ENCODE assay signal across 10 cellular contexts in genomic region chr15:88656760-88657221, GRCh38.
A peak's percentile ranks its signal among the peaks of the same experiment; 100 is the strongest.
DNase-seq lines count a peak whose midpoint lies in the region; ATAC-seq and TF ChIP-seq lines count a peak whose summit lies in the region.
"Had no signal": no experiment of that assay in that cellular context is flagged by ENCODE, and none has a peak within 500 bp of the region (broad histone marks: within the 10 kb centered on the region; RNA-seq: fewer than 3 reads in every experiment).

No MANE protein-coding gene starts in this region.

- no peaks in the 10 kb centered on the region for H3K9me2 ChIP-seq in MM.1S (replicated peaks; ENCODE audit: insufficient read depth, low read length)

- H3K27me3 ChIP-seq in MM.1S (replicated peaks; ENCODE audit: insufficient read depth, low read length), result no peaks in the 10 kb centered on the region

- no peaks in the 10 kb centered on the region for H3K79me2 ChIP-seq in MM.1S (ENCODE audit: low read length)

- peak overlapping the region; percentile 96 for H3K27ac ChIP-seq in MM.1S (ENCODE audit: low read length)
- H3K27ac ChIP-seq: HL-60 had no signal

- H3K27me3 Mint-ChIP-seq in activated T-cell treated with anti-CD3 and anti-CD28 coated beads, Interleukin-2, amount 50 U/mL, for 24 hours, result no peaks in the 10 kb centered on the region
- H3K27me3 Mint-ChIP-seq in stimulated activated naive CD8-positive, alpha-beta T cell treated with anti-CD3 and anti-CD28 coated beads, Interleukin-15, amount 100 ng/mL, for 72 hours, result no peaks in the 10 kb centered on the region

- no peaks in the 10 kb centered on the region for H3K9me3 ChIP-seq in MM.1S (replicated peaks; ENCODE audit: insufficient read depth, low read length)

- peak overlapping the region; percentile 25; the same call in 1 of the 2 replicates for H3K4me3 ChIP-seq in MM.1S (ENCODE audit: low read length)

- peaks cover 21% of the 10 kb centered on the region for H3K4me1 ChIP-seq in MM.1S (ENCODE audit: low read length)

- no peaks in the 10 kb centered on the region for H4K20me1 ChIP-seq in MM.1S (ENCODE audit: insufficient read depth, low read length)

- CTCF ChIA-PET in HEK293T (lab: Yijun Ruan, JAX), result interaction anchor here (1.2 to 3.1 kb wide), 4 partner anchors 32 to 218 kb away, joined by 3 to 17 read pairs (median 5); no protein-coding TSS in a partner anchor

- no peaks in the 10 kb centered on the region for H3K9me3 Mint-ChIP-seq in activated T-cell treated with anti-CD3 and anti-CD28 coated beads, Interleukin-2, amount 50 U/mL, for 24 hours
- H3K9me3 Mint-ChIP-seq in stimulated activated naive CD8-positive, alpha-beta T cell treated with anti-CD3 and anti-CD28 coated beads, Interleukin-15, amount 100 ng/mL, for 72 hours, result no peaks in the 10 kb centered on the region
- H3K9me3 Mint-ChIP-seq: nephron had no signal

- peaks cover 80% of the 10 kb centered on the region for H3K4me1 Mint-ChIP-seq in activated T-cell treated with anti-CD3 and anti-CD28 coated beads, Interleukin-2, amount 50 U/mL, for 24 hours (ENCODE audit: low read depth)
- peaks cover 86% of the 10 kb centered on the region for H3K4me1 Mint-ChIP-seq in stimulated activated naive CD8-positive, alpha-beta T cell treated with anti-CD3 and anti-CD28 coated beads, Interleukin-15, amount 100 ng/mL, for 72 hours
- H3K4me1 Mint-ChIP-seq: nephron had no signal

- H3K4me2 ChIP-seq in MM.1S (ENCODE audit: low read depth, low read length), result peak overlapping the region; percentile 68; the same call in 1 of the 2 replicates

- no peak for DNase-seq in activated T-cell treated with anti-CD3 and anti-CD28 coated beads, Interleukin-2, amount 50 U/mL, for 24 hours
- DNase-seq in activated T-cell treated with anti-CD3 and anti-CD28 coated beads, Interleukin-2, amount 50 U/mL, for 48 hours, result no peak
- DNase-seq in MM.1S, result peak; percentile 98
- peak in 1 of 2 donors; percentile 42 for DNase-seq in stimulated activated naive CD8-positive, alpha-beta T cell treated with anti-CD3 and anti-CD28 coated beads, Interleukin-15, amount 100 ng/mL, for 72 hours
- no peak for DNase-seq in NCI-H526 treated with DMSO at 0.1 percent for 48 hours (lab: John Stamatoyannopoulos, UW)
- no peak for DNase-seq in HEK293T (ENCODE audit: extremely low spot score)
- DNase-seq in SHP77 treated with DMSO at 0.1 percent for 48 hours (lab: John Stamatoyannopoulos, UW), result no peak

- POLR2A ChIA-PET in HEK293T (lab: Yijun Ruan, JAX), result no interaction called here

- H3F3A ChIP-seq in MM.1S (ENCODE audit: insufficient read depth, low read length), result peaks cover 33% of the 10 kb centered on the region

- peak; percentile 84 for ATAC-seq in HG02642 (IDR thresholded peaks at IDR 0.05; ENCODE audit: poor library complexity, unreplicated experiment)
- ATAC-seq in stimulated activated naive CD8-positive, alpha-beta T cell treated with anti-CD3 and anti-CD28 coated beads, Interleukin-15, amount 100 ng/mL, for 72 hours, result peak; percentile 51

- peaks cover 20% of the 10 kb centered on the region for H3K36me3 Mint-ChIP-seq in activated T-cell treated with anti-CD3 and anti-CD28 coated beads, Interleukin-2, amount 50 U/mL, for 24 hours (ENCODE audit: low read depth)

- 0 out of 2 replicates have a peak overlapping the region, but pooled peaks have one; percentile 28 for H2AFZ ChIP-seq in MM.1S (ENCODE audit: low read length)

- TF ChIP-seq CTCF in MM.1S (IDR thresholded peaks at IDR 0.05; ENCODE audit: low read length), result no peak

- H3K36me3 ChIP-seq in MM.1S (replicated peaks; ENCODE audit: insufficient read depth, low read length), result no peaks in the 10 kb centered on the region

- H3K4me3 Mint-ChIP-seq in activated T-cell treated with anti-CD3 and anti-CD28 coated beads, Interleukin-2, amount 50 U/mL, for 24 hours, result no peak overlapping the region
- H3K4me3 Mint-ChIP-seq in stimulated activated naive CD8-positive, alpha-beta T cell treated with anti-CD3 and anti-CD28 coated beads, Interleukin-15, amount 100 ng/mL, for 72 hours, result no peak overlapping the region
- H3K4me3 Mint-ChIP-seq: nephron had no signal

- H3K27ac Mint-ChIP-seq in activated T-cell treated with anti-CD3 and anti-CD28 coated beads, Interleukin-2, amount 50 U/mL, for 24 hours, result peak overlapping the region; percentile 63
- H3K27ac Mint-ChIP-seq in stimulated activated naive CD8-positive, alpha-beta T cell treated with anti-CD3 and anti-CD28 coated beads, Interleukin-15, amount 100 ng/mL, for 72 hours, result no peak overlapping the region

- H3K9ac ChIP-seq in MM.1S (ENCODE audit: low read length), result peak overlapping the region; percentile 59

TF ChIP-seq in HEK293T, 16 proteins besides CTCF, POLR2A, EP300 and RAD21:
- TF ChIP-seq NFRKB (IDR thresholded peaks at IDR 0.05), result no peak
- TF ChIP-seq L3MBTL2 (conservative IDR thresholded peaks at IDR 0.05), result no peak
- TF ChIP-seq ARNT (IDR thresholded peaks at IDR 0.05), result no peak
- no peak for TF ChIP-seq ZNF384 (IDR thresholded peaks at IDR 0.05)
- TF ChIP-seq FOXA1 (IDR thresholded peaks at IDR 0.05), result no peak
- no peak for TF ChIP-seq LEF1 (IDR thresholded peaks at IDR 0.05; ENCODE audit: borderline replicate concordance)
- no peak for TF ChIP-seq SUZ12 (IDR thresholded peaks at IDR 0.05)
- TF ChIP-seq BHLHE40 (IDR thresholded peaks at IDR 0.05; ENCODE audit: borderline replicate concordance), result no peak
- no peak for TF ChIP-seq CTBP1 (IDR thresholded peaks at IDR 0.05; ENCODE audit: borderline replicate concordance)
- TF ChIP-seq ELF4 (IDR thresholded peaks at IDR 0.05), result no peak
TF ChIP-seq in HEK293T: peak in this region for 0.
